ENCODE assay signal across 8 cellular contexts in genomic region chr1:209769171-209769904, GRCh38. TPM values are rescaled to one million over a fixed set of nuclear protein-coding genes. Genes with fewer than 3 reads are reported as not detected.
DNase-seq lines count a peak whose midpoint lies in the region; ATAC-seq and TF ChIP-seq lines count a peak whose summit lies in the region.

No MANE protein-coding gene starts in this region.

- TF ChIP-seq CTCF in astrocyte of the cerebellum (IDR thresholded peaks at IDR 0.05; ENCODE audit: low read depth, low read length, missing control alignments) (no peak), kidney epithelial cell (IDR thresholded peaks at IDR 0.05; ENCODE audit: insufficient read depth, low read length, poor library complexity, severe bottlenecking) (no peak)

- no peaks in the 10 kb centered on the region for H3K36me3 ChIP-seq in kidney epithelial cell (ENCODE audit: control insufficient read depth, insufficient read depth, low read length)

- in situ Hi-C loops in astrocyte of the cerebellum (cut with HindIII; ENCODE audit: low sequenced_read_pairs) (no loop called here), ACHN (cut with HindIII; ENCODE audit: low pct_ligation_motif_present, low pct_unique_long_range_greater_than_20kb, low sequenced_read_pairs) (no loop called here)

- no peaks in the 10 kb centered on the region for H3K27me3 ChIP-seq in kidney epithelial cell (ENCODE audit: control insufficient read depth, insufficient read depth, low read length)

- ATAC-seq in GM18873 (IDR thresholded peaks at IDR 0.05; ENCODE audit: low FRiP score, unreplicated experiment) (peak; percentile 72), HG03097 (IDR thresholded peaks at IDR 0.05; ENCODE audit: low FRiP score, unreplicated experiment) (peak; percentile 75)

- no peak overlapping the region for H3K4me3 ChIP-seq in astrocyte of the cerebellum (ENCODE audit: low read depth, low read length)
- no peak overlapping the region for H3K4me3 ChIP-seq in kidney epithelial cell (ENCODE audit: low read depth, low read length)

- peak; percentile 56 for DNase-seq in T follicular helper cell (ENCODE audit: low read depth)
- DNase-seq in astrocyte of the cerebellum (ENCODE audit: low read depth), result peak; percentile 81
- peak; percentile 39 for DNase-seq in kidney epithelial cell (ENCODE audit: low read depth)
- peak; percentile 58 to 77 for DNase-seq in stimulated activated CD4-positive, alpha-beta T cell treated with anti-CD3 and anti-CD28 coated beads, Interleukin-4, amount 100 ng/mL, for 4 hours
- DNase-seq in ACHN, result no peak
- no peak for DNase-seq in DMS79 (lab: John Stamatoyannopoulos, UW)

RNA-seq across cellular contexts. Expression of gene TRAF3IP3, which starts 13.5 kb away (rescaled TPM):
- not detected in 2 replicates for total RNA-seq in kidney epithelial cell

RNA-seq across cellular contexts. Expression of gene C1orf74, which starts 15.0 kb away (rescaled TPM):
- total RNA-seq in kidney epithelial cell, result 12.4 and 12.7 TPM in 2 replicates

RNA-seq across cellular contexts. Expression of gene IRF6, which starts 36.6 kb away (rescaled TPM):
- 90.1 and 99.7 TPM in 2 replicates for total RNA-seq in kidney epithelial cell

RNA-seq across cellular contexts. Expression of gene UTP25, which starts 58.4 kb away (rescaled TPM):
- total RNA-seq in kidney epithelial cell, result 14.6 and 15.7 TPM in 2 replicates

Comparison
In these comparisons a context has a peak if more than half of its experiments do, and no peak if none do; other contexts are left out.
1. DNase-seq: peak in T follicular helper cell (single experiment), astrocyte of the cerebellum (single experiment), kidney epithelial cell (single experiment) and stimulated activated CD4-positive, alpha-beta T cell treated with anti-CD3 and anti-CD28 coated beads, Interleukin-4, amount 100 ng/mL, for 4 hours (2 of 2); none in ACHN (single experiment) and DMS79 (single experiment).